Comparison of ENCODE assay signal across 1 cellular context in the genomic region with DNA sequence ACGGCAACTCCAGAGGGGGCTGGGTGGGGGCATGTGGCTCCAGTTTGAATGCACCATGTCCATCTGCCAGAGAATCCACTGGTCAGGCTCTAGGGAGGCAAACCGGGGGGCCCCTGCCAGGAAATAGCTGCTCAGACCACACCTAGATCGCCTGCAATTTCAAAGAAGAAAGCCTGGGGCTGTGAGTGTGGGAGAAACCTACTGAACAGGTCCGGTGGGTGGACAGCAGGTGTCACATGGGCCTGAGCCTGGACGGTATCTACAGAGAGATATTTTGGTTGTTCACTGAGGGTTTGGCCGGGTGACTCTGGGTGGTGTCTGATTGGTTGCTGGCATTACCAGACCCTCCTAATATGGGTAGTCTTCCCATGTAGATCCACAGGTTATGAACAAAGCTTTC.
TF ChIP-seq lines count a peak whose summit lies in the region.

No MANE protein-coding gene starts in this region.

TF ChIP-seq in Ishikawa, 13 proteins besides CTCF, POLR2A, EP300 and RAD21:
- TF ChIP-seq, protein P1, sequence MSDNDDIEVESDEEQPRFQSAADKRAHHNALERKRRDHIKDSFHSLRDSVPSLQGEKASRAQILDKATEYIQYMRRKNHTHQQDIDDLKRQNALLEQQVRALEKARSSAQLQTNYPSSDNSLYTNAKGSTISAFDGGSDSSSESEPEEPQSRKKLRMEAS (IDR thresholded peaks at IDR 0.05) = peak; percentile 52; the same call in 1 of the 2 replicates
- TF ChIP-seq USF1 (IDR thresholded peaks at IDR 0.05) = peak; percentile 78
- peak; percentile 55 for TF ChIP-seq TCF12 (IDR thresholded peaks at IDR 0.05; ENCODE audit: low read depth)
- TF ChIP-seq NFIC (IDR thresholded peaks at IDR 0.05) = peak; percentile 28; the same call in 1 of the 2 replicates
- no peak for TF ChIP-seq CEBPB (IDR thresholded peaks at IDR 0.05)
